15 cellular contexts compared by ENCODE assay signal in the genomic region with DNA sequence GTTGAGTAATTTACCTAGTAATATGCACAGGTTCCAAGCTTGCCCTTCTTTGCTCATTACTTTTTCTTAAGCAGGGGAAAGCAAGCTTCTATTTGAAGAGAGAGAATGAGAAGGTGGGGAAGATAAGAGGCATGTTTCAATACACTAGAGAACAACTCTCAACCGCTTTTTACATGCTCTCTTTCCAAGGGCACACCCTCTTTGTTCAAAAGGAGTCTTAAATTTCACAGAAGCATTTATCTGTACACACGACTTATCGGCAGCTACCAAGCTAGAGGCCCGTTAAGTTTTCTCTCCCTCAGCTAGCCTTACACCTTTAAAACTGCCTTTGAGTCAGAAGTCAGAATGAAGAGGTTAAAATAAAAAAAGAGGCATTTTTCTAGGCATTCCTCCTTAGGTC.
A peak's percentile ranks its signal among the peaks of the same experiment; 100 is the strongest.
DNase-seq lines count a peak whose midpoint lies in the region; ATAC-seq lines count a peak whose summit lies in the region.
"Had no signal": no experiment of that assay in that cellular context is flagged by ENCODE, and none has a peak within 500 bp of the region (broad histone marks: within the 10 kb centered on the region; RNA-seq: fewer than 3 reads in every experiment).

No MANE protein-coding gene starts in this region.

- H3K9me3 Mint-ChIP-seq in IgD-negative memory B cell: no peaks in the 10 kb centered on the region
- no peaks in the 10 kb centered on the region for H3K9me3 Mint-ChIP-seq in activated naive CD8-positive, alpha-beta T cell treated with anti-CD3 and anti-CD28 coated beads, Interleukin-2, amount 50 U/mL, for 24 hours
- no peaks in the 10 kb centered on the region for H3K9me3 Mint-ChIP-seq in natural killer cell treated with Interleukin-12 subunit alpha and Interleukin-12 subunit beta and Interleukin-15 and Interleukin-18, amount 100 ng/mL, for 72 hours
- H3K9me3 Mint-ChIP-seq: naive B cell; stimulated activated naive B cell treated with anti-CD40 and anti-IgM and Interleukin-4, amounts not matched to agents 10 μg/mL and 1 μg/mL and 100 μg/mL, for 72 hours had no signal

- H3K27me3 Mint-ChIP-seq in IgD-negative memory B cell: no peaks in the 10 kb centered on the region
- H3K27me3 Mint-ChIP-seq in activated naive CD8-positive, alpha-beta T cell treated with anti-CD3 and anti-CD28 coated beads, Interleukin-2, amount 50 U/mL, for 24 hours: no peaks in the 10 kb centered on the region
- H3K27me3 Mint-ChIP-seq in natural killer cell treated with Interleukin-12 subunit alpha and Interleukin-12 subunit beta and Interleukin-15 and Interleukin-18, amount 100 ng/mL, for 72 hours: no peaks in the 10 kb centered on the region
- H3K27me3 Mint-ChIP-seq: naive B cell; stimulated activated naive B cell treated with anti-CD40 and anti-IgM and Interleukin-4, amounts not matched to agents 10 μg/mL and 1 μg/mL and 100 μg/mL, for 72 hours had no signal

- H3K4me3 Mint-ChIP-seq in IgD-negative memory B cell: no peak overlapping the region
- no peak overlapping the region for H3K4me3 Mint-ChIP-seq in activated naive CD8-positive, alpha-beta T cell treated with anti-CD3 and anti-CD28 coated beads, Interleukin-2, amount 50 U/mL, for 24 hours
- H3K4me3 Mint-ChIP-seq in natural killer cell treated with Interleukin-12 subunit alpha and Interleukin-12 subunit beta and Interleukin-15 and Interleukin-18, amount 100 ng/mL, for 72 hours: no peak overlapping the region
- H3K4me3 Mint-ChIP-seq: naive B cell; stimulated activated naive B cell treated with anti-CD40 and anti-IgM and Interleukin-4, amounts not matched to agents 10 μg/mL and 1 μg/mL and 100 μg/mL, for 72 hours had no signal

- no peaks in the 10 kb centered on the region for H3K36me3 Mint-ChIP-seq in IgD-negative memory B cell
- peaks cover 28% of the 10 kb centered on the region for H3K36me3 Mint-ChIP-seq in activated naive CD8-positive, alpha-beta T cell treated with anti-CD3 and anti-CD28 coated beads, Interleukin-2, amount 50 U/mL, for 24 hours (ENCODE audit: low read depth)
- H3K36me3 Mint-ChIP-seq in natural killer cell treated with Interleukin-12 subunit alpha and Interleukin-12 subunit beta and Interleukin-15 and Interleukin-18, amount 100 ng/mL, for 72 hours: no peaks in the 10 kb centered on the region

- peaks cover 7 to 15% (median 12%) of the 10 kb centered on the region in 3 donors for H3K4me1 Mint-ChIP-seq in IgD-negative memory B cell
- peaks cover 46% of the 10 kb centered on the region for H3K4me1 Mint-ChIP-seq in activated naive CD8-positive, alpha-beta T cell treated with anti-CD3 and anti-CD28 coated beads, Interleukin-2, amount 50 U/mL, for 24 hours
- H3K4me1 Mint-ChIP-seq in natural killer cell treated with Interleukin-12 subunit alpha and Interleukin-12 subunit beta and Interleukin-15 and Interleukin-18, amount 100 ng/mL, for 72 hours (ENCODE audit: low read depth in 2 of 2): peaks cover 33% of the 10 kb centered on the region in 2 donors

- DNase-seq in DMS79 (lab: John Stamatoyannopoulos, UW) (peak; percentile 65), NCI-H2081 (lab: John Stamatoyannopoulos, UW) (no peak), middle frontal gyrus (ENCODE audit: extremely low spot score, low spot score) (no peak)
- no peak for DNase-seq in activated naive CD8-positive, alpha-beta T cell treated with anti-CD3 and anti-CD28 coated beads, Interleukin-2, amount 50 U/mL, for 24 hours
- no peak for DNase-seq in natural killer cell treated with Interleukin-12 subunit alpha and Interleukin-12 subunit beta and Interleukin-15 and Interleukin-18, amount 100 ng/mL, for 72 hours (ENCODE audit: low spot score)
- DNase-seq: activated naive CD4-positive, alpha-beta T cell treated with anti-CD3 and anti-CD28 coated beads, Interleukin-2, amount 50 U/mL, for 16 hours; body of pancreas; cortex of kidney; GF-D8; naive B cell; spleen; stimulated activated naive B cell treated with anti-CD40 and anti-IgM and Interleukin-4, amounts not matched to agents 10 μg/mL and 1 μg/mL and 100 μg/mL, for 72 hours had no signal

- H3K27ac Mint-ChIP-seq in IgD-negative memory B cell: peak overlapping the region in 2 of 3 donors; percentile 0 to 3
- H3K27ac Mint-ChIP-seq in activated naive CD8-positive, alpha-beta T cell treated with anti-CD3 and anti-CD28 coated beads, Interleukin-2, amount 50 U/mL, for 24 hours: peak overlapping the region; percentile 52
- peak overlapping the region; percentile 17 to 35 for H3K27ac Mint-ChIP-seq in natural killer cell treated with Interleukin-12 subunit alpha and Interleukin-12 subunit beta and Interleukin-15 and Interleukin-18, amount 100 ng/mL, for 72 hours

- ATAC-seq in activated naive CD8-positive, alpha-beta T cell treated with anti-CD3 and anti-CD28 coated beads, Interleukin-2, amount 50 U/mL, for 24 hours: no peak
- no peak for ATAC-seq in natural killer cell treated with Interleukin-12 subunit alpha and Interleukin-12 subunit beta and Interleukin-15 and Interleukin-18, amount 100 ng/mL, for 72 hours
- no peak for ATAC-seq in HG02884 (IDR thresholded peaks at IDR 0.05; ENCODE audit: unreplicated experiment)
- no peak for ATAC-seq in GM18861 (IDR thresholded peaks at IDR 0.05; ENCODE audit: unreplicated experiment)
- ATAC-seq: body of pancreas; stimulated activated naive B cell treated with anti-CD40 and anti-IgM and Interleukin-4, amounts not matched to agents 10 μg/mL and 1 μg/mL and 100 μg/mL, for 72 hours had no signal

Comparison
In these comparisons a context has a peak if more than half of its experiments do, and no peak if none do; other contexts are left out.
1. H3K27ac Mint-ChIP-seq: peak in every context shown above with its lines; median percentile 52 in activated naive CD8-positive, alpha-beta T cell treated with anti-CD3 and anti-CD28 coated beads, Interleukin-2, amount 50 U/mL, for 24 hours; 26 in natural killer cell treated with Interleukin-12 subunit alpha and Interleukin-12 subunit beta and Interleukin-15 and Interleukin-18, amount 100 ng/mL, for 72 hours; 2 in IgD-negative memory B cell.